Comparison of ENCODE assay signal across 27 cellular contexts in the genomic region with DNA sequence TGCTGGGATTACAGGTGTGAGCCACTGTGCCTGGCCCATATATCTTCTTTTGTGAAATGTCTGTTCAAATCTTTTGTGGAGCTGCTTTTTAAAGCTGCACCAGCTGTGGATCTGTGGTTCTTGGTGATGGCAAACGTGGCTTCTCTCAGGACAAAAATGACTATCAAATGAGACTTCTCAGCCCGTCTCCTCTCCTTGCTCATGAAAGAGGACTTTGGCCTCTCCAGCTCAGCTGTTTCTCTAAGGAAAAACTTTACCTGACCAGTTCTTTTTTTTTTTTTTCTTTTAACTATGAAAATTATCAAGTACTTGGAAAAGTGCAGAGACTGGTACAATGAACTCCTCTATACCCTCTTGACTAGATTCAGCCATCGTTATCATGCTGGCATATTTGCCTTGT. TPM values are rescaled to one million over a fixed set of nuclear protein-coding genes. Genes with fewer than 3 reads are reported as not detected.
DNase-seq lines count a peak whose midpoint lies in the region; ATAC-seq and TF ChIP-seq lines count a peak whose summit lies in the region.
"Had no signal": no experiment of that assay in that cellular context is flagged by ENCODE, and none has a peak within 500 bp of the region (broad histone marks: within the 10 kb centered on the region; RNA-seq: fewer than 3 reads in every experiment).

No MANE protein-coding gene starts in this region.

- H3K4me3 Mint-ChIP-seq in activated CD8-positive, alpha-beta memory T cell treated with anti-CD3 and anti-CD28 coated beads, Interleukin-2, amount 10 ng/mL, durations not matched to agents 7 days and 5 days = no peak overlapping the region
- H3K4me3 Mint-ChIP-seq: CD8-positive, alpha-beta memory T cell had no signal

- H3K9me3 ChIP-seq in heart right ventricle = no peaks in the 10 kb centered on the region
- no peaks in the 10 kb centered on the region for H3K9me3 ChIP-seq in hepatocyte (ENCODE audit: low read depth)
- H3K9me3 ChIP-seq in psoas muscle = no peaks in the 10 kb centered on the region
- H3K9me3 ChIP-seq in thyroid gland = no peaks in the 10 kb centered on the region
- H3K9me3 ChIP-seq: BE2C had no signal

- 86 to 90% methylated on average over 3 of the region's 3 CpGs for WGBS in heart right ventricle, 2 donors
- WGBS in hepatocyte (ENCODE audit: low lambda C conversion rate, missing lambda C conversion rate) = 67% methylated on average over 3 of the region's 3 CpGs
- WGBS in psoas muscle, 3 donors = 92 to 99% (median 94%) methylated on average over 3 of the region's 3 CpGs
- WGBS in thyroid gland, 2 donors = 63 to 75% methylated on average over 3 of the region's 3 CpGs

- no peaks in the 10 kb centered on the region for H3K9me3 Mint-ChIP-seq in activated CD8-positive, alpha-beta memory T cell treated with anti-CD3 and anti-CD28 coated beads, Interleukin-2, amount 10 ng/mL, durations not matched to agents 7 days and 5 days (ENCODE audit: low read depth)
- H3K9me3 Mint-ChIP-seq: CD8-positive, alpha-beta memory T cell had no signal

- CTCF ChIA-PET in activated CD8-positive, alpha-beta memory T cell treated with anti-CD3 and anti-CD28 coated beads, Interleukin-2, amount 10 ng/mL, durations not matched to agents 7 days and 5 days (lab: Charles Lee) = no interaction called here

- H3K4me3 ChIP-seq in heart right ventricle = no peak overlapping the region
- H3K4me3 ChIP-seq in hepatocyte = no peak overlapping the region
- H3K4me3 ChIP-seq in psoas muscle = no peak overlapping the region
- H3K4me3 ChIP-seq in thyroid gland (replicated peaks in 1 of 3) = no peak overlapping the region
- H3K4me3 ChIP-seq: K562 had no signal

- peaks cover 27% of the 10 kb centered on the region for H3K79me2 ChIP-seq in hepatocyte

- DNase-seq in heart right ventricle (no peak), cardiac septum (ENCODE audit: low spot score) (no peak), hepatocyte (ENCODE audit: low spot score) (peak; percentile 54), psoas muscle (no peak), thyroid gland (no peak), NCI-H2171 (lab: John Stamatoyannopoulos, UW) (no peak), substantia nigra (lab: John Stamatoyannopoulos, UW) (no peak)
- no peak for DNase-seq in activated CD8-positive, alpha-beta memory T cell treated with anti-CD3 and anti-CD28 coated beads, Interleukin-2, amount 10 ng/mL, durations not matched to agents 7 days and 5 days
- DNase-seq: 8988T; ACHN; BE2C; Calu3; CD8-positive, alpha-beta memory T cell; DMS153; DND-41; Kasumi-1; NCI-H1092 treated with DMSO at 0.1 percent for 48 hours; NCI-H1436; NCI-H187 treated with DMSO at 0.1 percent for 48 hours; NCI-H446; NCI-H524 treated with DMSO at 0.1 percent for 48 hours; NCI-H82; NK-92 treated with Interleukin-12 subunit alpha and Interleukin-12 subunit beta, amount 100 ng/mL, for 24 hours; PC-3; SHP77 had no signal

- no peaks in the 10 kb centered on the region for H3K27me3 ChIP-seq in heart right ventricle
- no peaks in the 10 kb centered on the region for H3K27me3 ChIP-seq in hepatocyte
- no peaks in the 10 kb centered on the region for H3K27me3 ChIP-seq in psoas muscle (ENCODE audit: insufficient read depth in 3 of 3, low read length in 2 of 3)
- H3K27me3 ChIP-seq in thyroid gland = no peaks in the 10 kb centered on the region
- H3K27me3 ChIP-seq: BE2C had no signal

- peak overlapping the region in 7 of 10 donors; percentile 78 to 90 (median 87) for H3K27ac ChIP-seq in heart right ventricle
- H3K27ac ChIP-seq in hepatocyte = peak overlapping the region; percentile 59
- peak overlapping the region; percentile 78 for H3K27ac ChIP-seq in psoas muscle
- peak overlapping the region; percentile 22 to 32 (median 29) for H3K27ac ChIP-seq in thyroid gland
- no peak overlapping the region for H3K27ac ChIP-seq in substantia nigra (ENCODE audit: low read depth, low read length, poor library complexity, severe bottlenecking)

- no peak overlapping the region for H3K27ac Mint-ChIP-seq in activated CD8-positive, alpha-beta memory T cell treated with anti-CD3 and anti-CD28 coated beads, Interleukin-2, amount 10 ng/mL, durations not matched to agents 7 days and 5 days

- TF ChIP-seq POLR2A in thyroid gland (IDR thresholded peaks at IDR 0.05) = no peak

- intact Hi-C loops in heart right ventricle (cut with DNase I) = loop anchor here in 1 of 10 donors (5.0 kb wide), 1 partner anchor 238 kb away; no protein-coding TSS in a partner anchor
- intact Hi-C loops in cardiac septum (cut with DNase I) = loop anchor here (5.0 kb wide), 1 partner anchor 173 kb away; no protein-coding TSS in a partner anchor
- intact Hi-C loops in psoas muscle (cut with DNase I) = no loop called here
- intact Hi-C loops in thyroid gland (cut with DNase I) = no loop called here

- no peak for ATAC-seq in heart right ventricle
- ATAC-seq in psoas muscle = no peak
- ATAC-seq in activated CD8-positive, alpha-beta memory T cell treated with anti-CD3 and anti-CD28 coated beads, Interleukin-2, amount 10 ng/mL, durations not matched to agents 7 days and 5 days = no peak
- ATAC-seq: K562, PC-3 had no signal

- peaks cover 8% of the 10 kb centered on the region for H3K27me3 Mint-ChIP-seq in activated CD8-positive, alpha-beta memory T cell treated with anti-CD3 and anti-CD28 coated beads, Interleukin-2, amount 10 ng/mL, durations not matched to agents 7 days and 5 days

- no peaks in the 10 kb centered on the region for H4K20me1 ChIP-seq in hepatocyte (ENCODE audit: insufficient read depth, poor library complexity, severe bottlenecking)

- H3K36me3 ChIP-seq in heart right ventricle = peaks cover 0 to 12% (median 0%) of the 10 kb centered on the region in 9 donors
- no peaks in the 10 kb centered on the region for H3K36me3 ChIP-seq in hepatocyte (replicated peaks; ENCODE audit: insufficient read depth, low read depth)
- no peaks in the 10 kb centered on the region for H3K36me3 ChIP-seq in psoas muscle (ENCODE audit: insufficient read depth in 1 of 2, low read depth in 1 of 2)
- no peaks in the 10 kb centered on the region for H3K36me3 ChIP-seq in thyroid gland
- H3K36me3 ChIP-seq: BE2C had no signal

- TF ChIP-seq CTCF in heart right ventricle (IDR thresholded peaks at IDR 0.05) (no peak), hepatocyte (IDR thresholded peaks at IDR 0.05; ENCODE audit: poor library complexity) (no peak), psoas muscle (IDR thresholded peaks at IDR 0.05) (no peak), thyroid gland (IDR thresholded peaks at IDR 0.05) (no peak)

- no peaks in the 10 kb centered on the region for H3K36me3 Mint-ChIP-seq in activated CD8-positive, alpha-beta memory T cell treated with anti-CD3 and anti-CD28 coated beads, Interleukin-2, amount 10 ng/mL, durations not matched to agents 7 days and 5 days
- H3K36me3 Mint-ChIP-seq: CD14-positive monocyte had no signal

- H3K4me1 ChIP-seq in heart right ventricle (peaks cover 3 to 62% (median 20%) of the 10 kb centered on the region in 9 donors), hepatocyte (ENCODE audit: insufficient read depth) (peaks cover 19% of the 10 kb centered on the region), psoas muscle (peaks cover 29% of the 10 kb centered on the region), thyroid gland (peaks cover 33 to 38% of the 10 kb centered on the region in 2 donors)
- H3K4me1 ChIP-seq: BE2C had no signal

- peaks cover 2% of the 10 kb centered on the region for H3K4me1 Mint-ChIP-seq in activated CD8-positive, alpha-beta memory T cell treated with anti-CD3 and anti-CD28 coated beads, Interleukin-2, amount 10 ng/mL, durations not matched to agents 7 days and 5 days
- H3K4me1 Mint-ChIP-seq: CD14-positive monocyte had no signal

- no peak overlapping the region for H2AFZ ChIP-seq in hepatocyte

- peak overlapping the region; percentile 54 for H3K4me2 ChIP-seq in hepatocyte

- no peaks in the 10 kb centered on the region for H3K9me2 ChIP-seq in hepatocyte (replicated peaks; ENCODE audit: insufficient read depth)

RNA-seq across cellular contexts. Expression of a gene that starts 44.7 kb away (rescaled TPM):
- 10 to 100 TPM; 13.5 to 25.0 (median 17.0) TPM for total RNA-seq in heart right ventricle
- polyA plus RNA-seq in heart right ventricle = 10 to 100 TPM in 1 of 2 donors, 1 to 10 TPM in 1; 4.2 to 14.4 TPM
- total RNA-seq in cardiac septum = 21.8 TPM
- 22.1 and 22.4 TPM in 2 replicates for total RNA-seq in hepatocyte
- polyA plus RNA-seq in hepatocyte = 13.1 and 17.0 TPM in 2 replicates
- total RNA-seq in psoas muscle = 1 to 10 TPM; 5.3 to 7.7 (median 5.7) TPM
- polyA plus RNA-seq in psoas muscle = 1 to 10 TPM; 3.9 to 6.0 (median 4.1) TPM
- 10 to 100 TPM; 27.3 to 42.1 (median 39.1) TPM for total RNA-seq in thyroid gland
- total RNA-seq in activated CD8-positive, alpha-beta memory T cell treated with anti-CD3 and anti-CD28 coated beads, Interleukin-2, amount 10 ng/mL, durations not matched to agents 7 days and 5 days = 1 to 10 TPM; 1.9 to 4.4 TPM
